Comparison of ENCODE assay signal across 1 cellular context in the genomic region with DNA sequence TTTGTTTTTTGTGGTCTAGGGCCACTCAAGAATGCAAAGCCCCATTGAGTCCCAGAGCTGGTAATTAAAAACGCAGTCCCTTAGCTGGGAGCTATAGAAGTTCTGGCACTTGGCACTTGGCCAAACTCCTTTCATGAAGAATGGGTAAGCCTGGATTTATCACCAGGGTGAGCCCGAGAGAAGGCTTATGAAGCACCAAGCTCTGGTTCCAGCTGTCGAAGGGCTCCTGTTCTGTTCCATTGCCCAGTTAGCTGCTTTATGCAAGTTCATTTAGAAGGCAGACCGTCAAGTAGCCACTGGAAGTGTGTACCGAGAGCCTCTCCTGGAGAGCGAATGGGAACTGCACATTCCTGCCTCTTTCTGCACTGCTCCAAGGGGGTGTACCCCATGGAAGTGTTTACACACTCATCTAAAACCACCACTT.
TF ChIP-seq lines count a peak whose summit lies in the region.

No MANE protein-coding gene starts in this region.

TF ChIP-seq in GM23338, 12 proteins besides CTCF, POLR2A, EP300 and RAD21 (continued from another document):
- TF ChIP-seq, protein P1, sequence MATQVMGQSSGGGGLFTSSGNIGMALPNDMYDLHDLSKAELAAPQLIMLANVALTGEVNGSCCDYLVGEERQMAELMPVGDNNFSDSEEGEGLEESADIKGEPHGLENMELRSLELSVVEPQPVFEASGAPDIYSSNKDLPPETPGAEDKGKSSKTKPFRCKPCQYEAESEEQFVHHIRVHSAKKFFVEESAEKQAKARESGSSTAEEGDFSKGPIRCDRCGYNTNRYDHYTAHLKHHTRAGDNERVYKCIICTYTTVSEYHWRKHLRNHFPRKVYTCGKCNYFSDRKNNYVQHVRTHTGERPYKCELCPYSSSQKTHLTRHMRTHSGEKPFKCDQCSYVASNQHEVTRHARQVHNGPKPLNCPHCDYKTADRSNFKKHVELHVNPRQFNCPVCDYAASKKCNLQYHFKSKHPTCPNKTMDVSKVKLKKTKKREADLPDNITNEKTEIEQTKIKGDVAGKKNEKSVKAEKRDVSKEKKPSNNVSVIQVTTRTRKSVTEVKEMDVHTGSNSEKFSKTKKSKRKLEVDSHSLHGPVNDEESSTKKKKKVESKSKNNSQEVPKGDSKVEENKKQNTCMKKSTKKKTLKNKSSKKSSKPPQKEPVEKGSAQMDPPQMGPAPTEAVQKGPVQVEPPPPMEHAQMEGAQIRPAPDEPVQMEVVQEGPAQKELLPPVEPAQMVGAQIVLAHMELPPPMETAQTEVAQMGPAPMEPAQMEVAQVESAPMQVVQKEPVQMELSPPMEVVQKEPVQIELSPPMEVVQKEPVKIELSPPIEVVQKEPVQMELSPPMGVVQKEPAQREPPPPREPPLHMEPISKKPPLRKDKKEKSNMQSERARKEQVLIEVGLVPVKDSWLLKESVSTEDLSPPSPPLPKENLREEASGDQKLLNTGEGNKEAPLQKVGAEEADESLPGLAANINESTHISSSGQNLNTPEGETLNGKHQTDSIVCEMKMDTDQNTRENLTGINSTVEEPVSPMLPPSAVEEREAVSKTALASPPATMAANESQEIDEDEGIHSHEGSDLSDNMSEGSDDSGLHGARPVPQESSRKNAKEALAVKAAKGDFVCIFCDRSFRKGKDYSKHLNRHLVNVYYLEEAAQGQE (IDR thresholded peaks at IDR 0.05; ENCODE audit: unreplicated experiment) = no peak
- no peak for TF ChIP-seq STAT1 (IDR thresholded peaks at IDR 0.05; ENCODE audit: unreplicated experiment)
- no peak for TF ChIP-seq EZH2phosphoT487 (IDR thresholded peaks at IDR 0.05; ENCODE audit: unreplicated experiment)
- TF ChIP-seq POLR2AphosphoS5 (IDR thresholded peaks at IDR 0.05; ENCODE audit: low read depth) = no peak
